1 cellular context compared by ENCODE assay signal in genomic region chr17:67293251-67294203, GRCh38.
TF ChIP-seq lines count a peak whose summit lies in the region.

No MANE protein-coding gene starts in this region.

TF ChIP-seq in HepG2, 621 proteins besides CTCF, POLR2A, EP300 and RAD21 (continued from another document and continues in another):
- TF ChIP-seq ZHX1 (CRISPR knock-in tag; IDR thresholded peaks at IDR 0.05; ENCODE audit: low read depth) (no peak), ZNF207 (IDR thresholded peaks at IDR 0.05; ENCODE audit: borderline replicate concordance) (no peak), ZNF629 (CRISPR knock-in tag; conservative IDR thresholded peaks at IDR 0.05) (0 out of 2 replicates have a peak, but pooled peaks have one; percentile 12), ZNF746 (CRISPR knock-in tag; IDR thresholded peaks at IDR 0.05) (no peak), CHCHD3 (CRISPR knock-in tag; IDR thresholded peaks at IDR 0.05) (no peak), HNRNPUL1 (IDR thresholded peaks at IDR 0.05; ENCODE audit: low read depth, low read length) (no peak), RNF2 (conservative IDR thresholded peaks at IDR 0.05; ENCODE audit: low read depth) (no peak), ZNF782 (CRISPR knock-in tag; IDR thresholded peaks at IDR 0.05; ENCODE audit: borderline replicate concordance) (no peak), DNMT1 (CRISPR knock-in tag; IDR thresholded peaks at IDR 0.05) (no peak), GZF1 (CRISPR knock-in tag; IDR thresholded peaks at IDR 0.05) (peak; percentile 43; the same call in 1 of the 2 replicates), ZBTB7B (CRISPR knock-in tag; IDR thresholded peaks at IDR 0.05) (peak; percentile 71; the same call in 1 of the 2 replicates), ZSCAN31 (CRISPR knock-in tag; IDR thresholded peaks at IDR 0.05; ENCODE audit: low read depth) (no peak), DPF2 (CRISPR knock-in tag; IDR thresholded peaks at IDR 0.05; ENCODE audit: borderline replicate concordance, low read depth) (no peak), FOXC1 (CRISPR knock-in tag; IDR thresholded peaks at IDR 0.05; ENCODE audit: borderline replicate concordance) (0 out of 2 replicates have a peak, but pooled peaks have one; percentile 20), ZNF644 (CRISPR knock-in tag; IDR thresholded peaks at IDR 0.05; ENCODE audit: low read depth) (no peak), KAT8 (CRISPR knock-in tag; IDR thresholded peaks at IDR 0.05) (peak; percentile 47; the same call in 1 of the 2 replicates), ZNF549 (CRISPR knock-in tag; IDR thresholded peaks at IDR 0.05) (no peak), NR2F6 (IDR thresholded peaks at IDR 0.05) (peak; percentile 32; the same call in 1 of the 2 replicates), NR2F6 (CRISPR knock-in tag; IDR thresholded peaks at IDR 0.05) (peak; percentile 47; the same call in 1 of the 2 replicates), IKZF5 (CRISPR knock-in tag; IDR thresholded peaks at IDR 0.05) (peak; percentile 29; the same call in 1 of the 2 replicates), ZNF687 (CRISPR knock-in tag; IDR thresholded peaks at IDR 0.05) (peak; percentile 70), HHEX (CRISPR knock-in tag; IDR thresholded peaks at IDR 0.05) (no peak), ZNF33B (CRISPR knock-in tag; IDR thresholded peaks at IDR 0.05) (no peak), HNF4A (CRISPR knock-in tag; IDR thresholded peaks at IDR 0.05) (0 out of 2 replicates have a peak, but pooled peaks have one; percentile 9), ZNF333 (CRISPR knock-in tag; IDR thresholded peaks at IDR 0.05; ENCODE audit: borderline replicate concordance) (peak; percentile 32; the same call in 1 of the 2 replicates), ZNF331 (CRISPR knock-in tag; IDR thresholded peaks at IDR 0.05) (peak; percentile 42; the same call in 1 of the 2 replicates), SP4 (CRISPR knock-in tag; IDR thresholded peaks at IDR 0.05) (0 out of 2 replicates have a peak, but pooled peaks have one; percentile 12), ARNT2 (CRISPR knock-in tag; IDR thresholded peaks at IDR 0.05; ENCODE audit: low read depth) (0 out of 2 replicates have a peak, but pooled peaks have one; percentile 37), REPIN1 (CRISPR knock-in tag; IDR thresholded peaks at IDR 0.05; ENCODE audit: borderline replicate concordance, low read depth) (peak; percentile 73; the same call in 1 of the 2 replicates), AKNA (CRISPR knock-in tag; IDR thresholded peaks at IDR 0.05; ENCODE audit: borderline replicate concordance) (no peak), E2F1 (CRISPR knock-in tag; IDR thresholded peaks at IDR 0.05) (no peak), ELF4 (CRISPR knock-in tag; IDR thresholded peaks at IDR 0.05; ENCODE audit: borderline replicate concordance) (no peak)
- TF ChIP-seq, protein P1, sequence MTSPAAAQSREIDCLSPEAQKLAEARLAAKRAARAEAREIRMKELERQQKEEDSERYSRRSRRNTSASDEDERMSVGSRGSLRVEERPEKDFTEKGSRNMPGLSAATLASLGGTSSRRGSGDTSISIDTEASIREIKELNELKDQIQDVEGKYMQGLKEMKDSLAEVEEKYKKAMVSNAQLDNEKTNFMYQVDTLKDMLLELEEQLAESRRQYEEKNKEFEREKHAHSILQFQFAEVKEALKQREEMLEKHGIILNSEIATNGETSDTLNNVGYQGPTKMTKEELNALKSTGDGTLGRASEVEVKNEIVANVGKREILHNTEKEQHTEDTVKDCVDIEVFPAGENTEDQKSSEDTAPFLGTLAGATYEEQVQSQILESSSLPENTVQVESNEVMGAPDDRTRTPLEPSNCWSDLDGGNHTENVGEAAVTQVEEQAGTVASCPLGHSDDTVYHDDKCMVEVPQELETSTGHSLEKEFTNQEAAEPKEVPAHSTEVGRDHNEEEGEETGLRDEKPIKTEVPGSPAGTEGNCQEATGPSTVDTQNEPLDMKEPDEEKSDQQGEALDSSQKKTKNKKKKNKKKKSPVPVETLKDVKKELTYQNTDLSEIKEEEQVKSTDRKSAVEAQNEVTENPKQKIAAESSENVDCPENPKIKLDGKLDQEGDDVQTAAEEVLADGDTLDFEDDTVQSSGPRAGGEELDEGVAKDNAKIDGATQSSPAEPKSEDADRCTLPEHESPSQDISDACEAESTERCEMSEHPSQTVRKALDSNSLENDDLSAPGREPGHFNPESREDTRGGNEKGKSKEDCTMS (CRISPR knock-in tag; conservative IDR thresholded peaks at IDR 0.05) = no peak
- TF ChIP-seq, protein P2, sequence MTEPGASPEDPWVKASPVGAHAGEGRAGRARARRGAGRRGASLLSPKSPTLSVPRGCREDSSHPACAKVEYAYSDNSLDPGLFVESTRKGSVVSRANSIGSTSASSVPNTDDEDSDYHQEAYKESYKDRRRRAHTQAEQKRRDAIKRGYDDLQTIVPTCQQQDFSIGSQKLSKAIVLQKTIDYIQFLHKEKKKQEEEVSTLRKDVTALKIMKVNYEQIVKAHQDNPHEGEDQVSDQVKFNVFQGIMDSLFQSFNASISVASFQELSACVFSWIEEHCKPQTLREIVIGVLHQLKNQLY (CRISPR knock-in tag; IDR thresholded peaks at IDR 0.05) = no peak
- TF ChIP-seq, protein P3, sequence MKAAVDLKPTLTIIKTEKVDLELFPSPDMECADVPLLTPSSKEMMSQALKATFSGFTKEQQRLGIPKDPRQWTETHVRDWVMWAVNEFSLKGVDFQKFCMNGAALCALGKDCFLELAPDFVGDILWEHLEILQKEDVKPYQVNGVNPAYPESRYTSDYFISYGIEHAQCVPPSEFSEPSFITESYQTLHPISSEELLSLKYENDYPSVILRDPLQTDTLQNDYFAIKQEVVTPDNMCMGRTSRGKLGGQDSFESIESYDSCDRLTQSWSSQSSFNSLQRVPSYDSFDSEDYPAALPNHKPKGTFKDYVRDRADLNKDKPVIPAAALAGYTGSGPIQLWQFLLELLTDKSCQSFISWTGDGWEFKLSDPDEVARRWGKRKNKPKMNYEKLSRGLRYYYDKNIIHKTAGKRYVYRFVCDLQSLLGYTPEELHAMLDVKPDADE (CRISPR knock-in tag; IDR thresholded peaks at IDR 0.05) = no peak
- TF ChIP-seq, protein P4, sequence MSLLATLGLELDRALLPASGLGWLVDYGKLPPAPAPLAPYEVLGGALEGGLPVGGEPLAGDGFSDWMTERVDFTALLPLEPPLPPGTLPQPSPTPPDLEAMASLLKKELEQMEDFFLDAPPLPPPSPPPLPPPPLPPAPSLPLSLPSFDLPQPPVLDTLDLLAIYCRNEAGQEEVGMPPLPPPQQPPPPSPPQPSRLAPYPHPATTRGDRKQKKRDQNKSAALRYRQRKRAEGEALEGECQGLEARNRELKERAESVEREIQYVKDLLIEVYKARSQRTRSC (CRISPR knock-in tag; IDR thresholded peaks at IDR 0.05; ENCODE audit: low read depth) = no peak
- TF ChIP-seq, protein P5, sequence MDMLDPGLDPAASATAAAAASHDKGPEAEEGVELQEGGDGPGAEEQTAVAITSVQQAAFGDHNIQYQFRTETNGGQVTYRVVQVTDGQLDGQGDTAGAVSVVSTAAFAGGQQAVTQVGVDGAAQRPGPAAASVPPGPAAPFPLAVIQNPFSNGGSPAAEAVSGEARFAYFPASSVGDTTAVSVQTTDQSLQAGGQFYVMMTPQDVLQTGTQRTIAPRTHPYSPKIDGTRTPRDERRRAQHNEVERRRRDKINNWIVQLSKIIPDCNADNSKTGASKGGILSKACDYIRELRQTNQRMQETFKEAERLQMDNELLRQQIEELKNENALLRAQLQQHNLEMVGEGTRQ (IDR thresholded peaks at IDR 0.05; ENCODE audit: low read depth, low read length) = no peak
- TF ChIP-seq, protein P5 (CRISPR knock-in tag; IDR thresholded peaks at IDR 0.05; ENCODE audit: borderline replicate concordance) = no peak
